1 cellular context compared by ENCODE assay signal in the genomic region with DNA sequence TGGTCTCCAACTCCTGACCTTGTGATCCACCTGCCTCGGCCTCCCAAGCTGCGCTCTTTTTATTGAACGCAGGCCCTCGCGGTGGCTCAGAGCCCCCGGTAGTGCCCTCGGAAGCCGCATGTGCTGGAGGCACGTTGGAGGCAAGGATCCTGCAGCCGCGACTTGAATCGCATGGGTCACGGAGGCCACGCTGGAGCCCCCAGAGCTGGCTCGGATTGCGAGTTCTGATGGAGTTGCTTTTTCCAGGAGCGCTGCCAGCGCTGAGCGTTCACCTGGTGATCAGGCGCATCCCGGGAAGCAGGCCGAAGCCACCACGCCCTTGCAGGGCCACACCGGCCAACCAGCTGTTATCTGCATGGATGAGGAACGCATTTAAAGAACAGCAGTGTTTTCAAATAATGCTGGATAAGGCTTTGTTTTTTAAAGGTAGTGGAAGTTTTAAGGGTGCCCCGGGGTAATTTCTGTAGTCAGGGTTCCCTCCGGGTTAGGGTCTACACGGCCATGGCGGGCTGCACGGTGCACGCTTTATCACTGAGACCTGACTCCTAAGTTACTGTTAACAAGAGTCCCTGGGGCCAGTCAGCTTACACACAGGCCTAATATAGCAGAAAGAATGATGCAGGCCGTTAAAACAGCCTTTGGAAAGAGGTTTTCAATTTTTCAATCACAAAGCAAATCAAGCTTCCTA.
TF ChIP-seq lines count a peak whose summit lies in the region.

No MANE protein-coding gene starts in this region.

TF ChIP-seq in K562, 482 proteins besides CTCF, POLR2A, EP300 and RAD21:
- TF ChIP-seq GTF2B (IDR thresholded peaks at IDR 0.05; ENCODE audit: extremely low read depth, insufficient read length) (no peak), TCFL5 (CRISPR knock-in tag; conservative IDR thresholded peaks at IDR 0.05) (no peak), FOSL1 (tag; conservative IDR thresholded peaks at IDR 0.05) (no peak), U2AF1 (optimal IDR thresholded peaks at IDR 0.05; ENCODE audit: low read depth, low read length) (no peak), ZNF175 (CRISPR knock-in tag; IDR thresholded peaks at IDR 0.05; ENCODE audit: low read depth) (no peak), TSC22D4 (tag; IDR thresholded peaks at IDR 0.05) (no peak), RERE (CRISPR knock-in tag; IDR thresholded peaks at IDR 0.05; ENCODE audit: borderline replicate concordance) (no peak), ZNF24 (IDR thresholded peaks at IDR 0.05) (no peak), NONO (IDR thresholded peaks at IDR 0.05; ENCODE audit: low read depth in 2 of 2, low read length in 1 of 2) (no peak), MXI1 (IDR thresholded peaks at IDR 0.05; ENCODE audit: low read depth, low read length) (no peak)
